ENCODE assay signal across 23 cellular contexts in genomic region chr17:17153709-17154108, GRCh38. TPM values are rescaled to one million over a fixed set of nuclear protein-coding genes. Genes with fewer than 3 reads are reported as not detected.
DNase-seq lines count a peak whose midpoint lies in the region; ATAC-seq and TF ChIP-seq lines count a peak whose summit lies in the region.
"Had no signal": no experiment of that assay in that cellular context is flagged by ENCODE, and none has a peak within 500 bp of the region (broad histone marks: within the 10 kb centered on the region; RNA-seq: fewer than 3 reads in every experiment).

No MANE protein-coding gene starts in this region.

- H3K36me3 ChIP-seq in BLaER1, result peaks cover 98% of the 10 kb centered on the region

- CTCF ChIA-PET in CD4-positive, alpha-beta T cell (lab: Charles Lee), result no interaction called here

- H3K36me3 Mint-ChIP-seq in CD4-positive, alpha-beta T cell (ENCODE audit: low read depth), result peaks cover 83% of the 10 kb centered on the region
- peaks cover 58% of the 10 kb centered on the region for H3K36me3 Mint-ChIP-seq in T-helper 2 cell treated with Interferon-gamma antibody and Interleukin-4, amounts not matched to agents 5 μg/mL and 100 μg/mL, for 36 hours (ENCODE audit: low read depth)
- peaks cover 14 to 18% (median 17%) of the 10 kb centered on the region in 3 donors for H3K36me3 Mint-ChIP-seq in immature natural killer cell

- peak overlapping the region; percentile 81 for H3K27ac Mint-ChIP-seq in CD4-positive, alpha-beta T cell
- peak overlapping the region; percentile 22 for H3K27ac Mint-ChIP-seq in T-helper 2 cell treated with Interferon-gamma antibody and Interleukin-4, amounts not matched to agents 5 μg/mL and 100 μg/mL, for 36 hours
- H3K27ac Mint-ChIP-seq in immature natural killer cell, result peak overlapping the region in 5 of 6 donors; percentile 1 to 88 (median 49)

- peaks cover 71% of the 10 kb centered on the region for H3K4me1 ChIP-seq in BLaER1

- POLR2A ChIA-PET in CD4-positive, alpha-beta T cell (lab: Charles Lee), result interaction anchor here (1.2 kb wide), 1 partner anchor 19 kb away, joined by 4 read pairs; no protein-coding TSS in a partner anchor

- H3K4me3 ChIP-seq in BLaER1, result no peak overlapping the region
- H3K4me3 ChIP-seq: dorsolateral prefrontal cortex, heart left ventricle, upper lobe of right lung had no signal

- H4K20me1 ChIP-seq in BLaER1, result peaks cover 67% of the 10 kb centered on the region

- peak in 1 of 10 experiments; percentile 13 for DNase-seq in CD4-positive, alpha-beta T cell
- DNase-seq in T-helper 2 cell treated with Interferon-gamma antibody and Interleukin-4, amounts not matched to agents 5 μg/mL and 100 μg/mL, for 36 hours (ENCODE audit: low spot score), result no peak
- DNase-seq in immature natural killer cell (no peak), NCI-H1105 (lab: John Stamatoyannopoulos, UW) (no peak), SHP77 treated with DMSO at 0.1 percent for 48 hours (lab: John Stamatoyannopoulos, UW) (no peak)
- DNase-seq: activated CD4-positive, alpha-beta T cell treated with anti-CD3 and anti-CD28 coated beads for 48 hours; activated naive CD4-positive, alpha-beta T cell; anterior cingulate cortex; DMS53; dorsolateral prefrontal cortex; heart left ventricle; KBM-7; MM.1S; NCI-H1436 treated with DMSO at 0.1 percent for 48 hours; NCI-H524 treated with DMSO at 0.1 percent for 48 hours; NK-92 treated with Interleukin-12 subunit alpha and Interleukin-12 subunit beta, amount 100 ng/mL, for 24 hours; occipital lobe; SIG-M5; stimulated activated CD8-positive, alpha-beta memory T cell treated with anti-CD3 and anti-CD28 coated beads, Interleukin-4, amount 100 ng/mL, for 48 hours; upper lobe of right lung had no signal

- no peaks in the 10 kb centered on the region for H3K9me3 Mint-ChIP-seq in CD4-positive, alpha-beta T cell
- H3K9me3 Mint-ChIP-seq in T-helper 2 cell treated with Interferon-gamma antibody and Interleukin-4, amounts not matched to agents 5 μg/mL and 100 μg/mL, for 36 hours, result no peaks in the 10 kb centered on the region
- H3K9me3 Mint-ChIP-seq in immature natural killer cell, result no peaks in the 10 kb centered on the region

- no peak for TF ChIP-seq CTCF in CD4-positive, alpha-beta T cell (IDR thresholded peaks at IDR 0.05)

- no peaks in the 10 kb centered on the region for H3K27me3 Mint-ChIP-seq in CD4-positive, alpha-beta T cell
- no peaks in the 10 kb centered on the region for H3K27me3 Mint-ChIP-seq in T-helper 2 cell treated with Interferon-gamma antibody and Interleukin-4, amounts not matched to agents 5 μg/mL and 100 μg/mL, for 36 hours (ENCODE audit: low read depth)
- peaks cover 1 to 3% (median 2%) of the 10 kb centered on the region in 3 donors for H3K27me3 Mint-ChIP-seq in immature natural killer cell (ENCODE audit: low read depth in 3 of 3)

- H3K27me3 ChIP-seq in BLaER1, result no peaks in the 10 kb centered on the region
- no peaks in the 10 kb centered on the region for H3K27me3 ChIP-seq in CD4-positive, alpha-beta T cell (ENCODE audit: control insufficient read depth, insufficient read depth, low read length)
- H3K27me3 ChIP-seq: dorsolateral prefrontal cortex, heart left ventricle, upper lobe of right lung had no signal

- no peak overlapping the region for H3K4me2 ChIP-seq in BLaER1

- H3K4me3 Mint-ChIP-seq in CD4-positive, alpha-beta T cell, result peak overlapping the region; percentile 48
- H3K4me3 Mint-ChIP-seq in T-helper 2 cell treated with Interferon-gamma antibody and Interleukin-4, amounts not matched to agents 5 μg/mL and 100 μg/mL, for 36 hours, result peak overlapping the region; percentile 14
- H3K4me3 Mint-ChIP-seq in immature natural killer cell, result no peak overlapping the region

- peaks cover 48% of the 10 kb centered on the region for H3K4me1 Mint-ChIP-seq in CD4-positive, alpha-beta T cell (ENCODE audit: low read depth)
- H3K4me1 Mint-ChIP-seq in T-helper 2 cell treated with Interferon-gamma antibody and Interleukin-4, amounts not matched to agents 5 μg/mL and 100 μg/mL, for 36 hours (ENCODE audit: low read depth), result peaks cover 36% of the 10 kb centered on the region
- peaks cover 14 to 20% of the 10 kb centered on the region in 2 donors for H3K4me1 Mint-ChIP-seq in immature natural killer cell

- ATAC-seq in CD4-positive, alpha-beta T cell (ENCODE audit: poor library complexity), result peak; percentile 65
- ATAC-seq in HG03460 (IDR thresholded peaks at IDR 0.05; ENCODE audit: unreplicated experiment) (no peak), GM21526 (IDR thresholded peaks at IDR 0.05; ENCODE audit: low FRiP score, unreplicated experiment) (no peak)
- ATAC-seq: heart left ventricle, upper lobe of right lung had no signal

- no peak overlapping the region for H3K9ac ChIP-seq in BLaER1

- no peaks in the 10 kb centered on the region for H3K9me3 ChIP-seq in BLaER1
- H3K9me3 ChIP-seq in CD4-positive, alpha-beta T cell (ENCODE audit: control insufficient read depth, low read length), result no peaks in the 10 kb centered on the region
- H3K9me3 ChIP-seq: heart left ventricle, upper lobe of right lung had no signal

- 0 out of 2 replicates have a peak overlapping the region, but pooled peaks have one; percentile 1 for H3K27ac ChIP-seq in BLaER1
- H3K27ac ChIP-seq in CD4-positive, alpha-beta T cell (ENCODE audit: low read depth, low read length), result no peak overlapping the region
- H3K27ac ChIP-seq: upper lobe of right lung had no signal

- intact Hi-C loops in CD4-positive, alpha-beta T cell (cut with DNase I, micrococcal nuclease), result loop anchor here (5.0 to 10.0 kb wide), 2 partner anchors 51 to 54 kb away; partner anchors contain the start of gene PLD6 (in 2 of the 2)

RNA-seq across cellular contexts. Expression of gene PLD6, which starts 52.4 kb away (rescaled TPM):
- 1 to 10 TPM; 7.1 to 7.5 TPM for total RNA-seq in CD4-positive, alpha-beta T cell
- 1 to 10 TPM in 2 of 3 donors, under 1 TPM in 1; 0.41 to 2.5 (median 1.4) TPM for polyA plus RNA-seq in immature natural killer cell

Comparison
In these comparisons a context has a peak if more than half of its experiments do, and no peak if none do; other contexts are left out.
1. H3K27ac Mint-ChIP-seq: peak in every context shown above with its lines; median percentile 81 in CD4-positive, alpha-beta T cell; 49 in immature natural killer cell; 22 in T-helper 2 cell treated with Interferon-gamma antibody and Interleukin-4, amounts not matched to agents 5 μg/mL and 100 μg/mL, for 36 hours.
2. H3K4me3 Mint-ChIP-seq: peak in CD4-positive, alpha-beta T cell (single experiment) and T-helper 2 cell treated with Interferon-gamma antibody and Interleukin-4, amounts not matched to agents 5 μg/mL and 100 μg/mL, for 36 hours (single experiment); none in immature natural killer cell (0 of 5).